10 cellular contexts compared by ENCODE assay signal in the genomic region with DNA sequence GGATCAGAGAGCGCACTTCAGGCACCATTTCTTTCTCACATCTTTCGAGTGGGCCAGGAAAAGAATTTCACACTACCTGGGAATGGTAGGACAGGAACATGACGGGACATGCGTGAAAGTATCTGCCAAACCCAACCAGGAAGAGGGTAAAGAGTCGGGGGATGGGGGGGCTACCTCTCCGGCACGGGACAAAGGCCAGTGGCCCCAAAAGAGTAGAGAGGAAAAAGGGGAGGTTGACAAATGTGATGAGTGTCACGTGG. TPM values are rescaled to one million over a fixed set of nuclear protein-coding genes. Genes with fewer than 3 reads are reported as not detected.
A peak's percentile ranks its signal among the peaks of the same experiment; 100 is the strongest.
DNase-seq lines count a peak whose midpoint lies in the region; ATAC-seq and TF ChIP-seq lines count a peak whose summit lies in the region.
"Had no signal": no experiment of that assay in that cellular context is flagged by ENCODE, and none has a peak within 500 bp of the region (broad histone marks: within the 10 kb centered on the region; RNA-seq: fewer than 3 reads in every experiment).

No MANE protein-coding gene starts in this region.

- H4K20me1 ChIP-seq in neural cell (ENCODE audit: insufficient read depth): no peaks in the 10 kb centered on the region

- H3K9ac ChIP-seq in HUES48 (ENCODE audit: low read depth, low read length) (no peak overlapping the region), endodermal cell (ENCODE audit: extremely low read depth, low read length, poor library complexity, severe bottlenecking) (no peak overlapping the region), neural cell (ENCODE audit: low read length) (no peak overlapping the region)

- H3K4me1 ChIP-seq in HUES48 (ENCODE audit: control insufficient read depth, insufficient read depth, low read length) (peaks cover 24% of the 10 kb centered on the region), endodermal cell (ENCODE audit: control insufficient read depth, insufficient read depth, low read length) (peaks cover 6% of the 10 kb centered on the region)

- TF ChIP-seq CTCF in AG04450 (IDR thresholded peaks at IDR 0.05; ENCODE audit: low read depth, low read length) (no peak), endodermal cell (conservative IDR thresholded peaks at IDR 0.05) (no peak), neural cell (IDR thresholded peaks at IDR 0.05; ENCODE audit: poor library complexity, severe bottlenecking) (no peak)

- peaks cover 56% of the 10 kb centered on the region for H3K27me3 Mint-ChIP-seq in endodermal cell (ENCODE audit: insufficient read depth)

- no peaks in the 10 kb centered on the region for H3K9me2 ChIP-seq in neural cell (ENCODE audit: insufficient read depth, low read length)

- no peak for TF ChIP-seq RAD21 in neural cell (conservative IDR thresholded peaks at IDR 0.05)

- DNase-seq in AG04450 (ENCODE audit: low read depth, low spot score) (no peak), endodermal cell (peak; percentile 50), SKM-1 treated with dmso at 0.1 percent for 144 hours (lab: John Stamatoyannopoulos, UW; ENCODE audit: unreplicated experiment) (no peak), NCI-H187 (lab: John Stamatoyannopoulos, UW) (no peak)

- POLR2A ChIA-PET in AG04450 (lab: Yijun Ruan, JAX): no interaction called here

- H3K36me3 Mint-ChIP-seq in endodermal cell (ENCODE audit: low read depth): no peaks in the 10 kb centered on the region

- no peak overlapping the region for H3K27ac Mint-ChIP-seq in endodermal cell
- H3K27ac Mint-ChIP-seq: dendritic cell treated with granulocyte-macrophage colony-stimulating factor and Interleukin-4, amounts not matched to agents 40 ng/mL and 50 ng/mL, for 4 days had no signal

- H3K27ac ChIP-seq in AG04450 (ENCODE audit: low read depth, low read length) (no peak overlapping the region), HUES48 (ENCODE audit: low read depth, low read length) (no peak overlapping the region), endodermal cell (ENCODE audit: low read depth, low read length) (no peak overlapping the region), neural cell (ENCODE audit: low read length) (no peak overlapping the region)
- H3K27ac ChIP-seq: HL-60 had no signal

- no peak for TF ChIP-seq EP300 in neural cell (conservative IDR thresholded peaks at IDR 0.05; ENCODE audit: poor library complexity, severe bottlenecking)

- no peak overlapping the region for H3K4me2 ChIP-seq in neural cell (ENCODE audit: low read length)

- 80 to 84% methylated on average over 8 of the region's 8 CpGs for WGBS in endodermal cell (ENCODE audit: insufficient coverage in 1 of 2, insufficient read length in 1 of 2), 2 experiments

- peaks cover 2% of the 10 kb centered on the region for H3F3A ChIP-seq in neural cell (ENCODE audit: insufficient read depth, low read length, poor library complexity, severe bottlenecking)

- H3K9me3 ChIP-seq in AG04450 (ENCODE audit: control insufficient read depth, insufficient read depth, low read length): no peaks in the 10 kb centered on the region
- no peaks in the 10 kb centered on the region for H3K9me3 ChIP-seq in HUES48 (ENCODE audit: control insufficient read depth, insufficient read depth, low read length)
- H3K9me3 ChIP-seq in endodermal cell (ENCODE audit: control insufficient read depth, low read length): no peaks in the 10 kb centered on the region
- no peaks in the 10 kb centered on the region for H3K9me3 ChIP-seq in neural cell (ENCODE audit: low read length)

- H3K4me1 Mint-ChIP-seq in endodermal cell: peaks cover 29% of the 10 kb centered on the region

- H3K9me3 Mint-ChIP-seq in endodermal cell: no peaks in the 10 kb centered on the region
- H3K9me3 Mint-ChIP-seq: dendritic cell treated with granulocyte-macrophage colony-stimulating factor and Interleukin-4, amounts not matched to agents 40 ng/mL and 50 ng/mL, for 4 days had no signal

- peak overlapping the region; percentile 60 for H3K4me3 Mint-ChIP-seq in endodermal cell

- no peaks in the 10 kb centered on the region for H3K79me2 ChIP-seq in neural cell (replicated peaks; ENCODE audit: insufficient read depth, low read length)

- H3K27me3 ChIP-seq in AG04450 (ENCODE audit: control insufficient read depth, insufficient read depth, low read length) (peaks cover 21% of the 10 kb centered on the region), HUES48 (ENCODE audit: control insufficient read depth, insufficient read depth, low read length) (peaks cover 52% of the 10 kb centered on the region), endodermal cell (ENCODE audit: control insufficient read depth, insufficient read depth, low read length, poor library complexity, severe bottlenecking) (peaks cover 69% of the 10 kb centered on the region), neural cell (ENCODE audit: insufficient read depth, low read depth, low read length) (peaks cover 27% of the 10 kb centered on the region)

- no peak overlapping the region for H2AFZ ChIP-seq in neural cell (ENCODE audit: low read depth, low read length)

- peaks cover 3% of the 10 kb centered on the region for H3K36me3 ChIP-seq in HUES48 (ENCODE audit: control insufficient read depth, insufficient read depth, low read length)
- no peaks in the 10 kb centered on the region for H3K36me3 ChIP-seq in endodermal cell (ENCODE audit: control insufficient read depth, insufficient read depth, low read length)
- H3K36me3 ChIP-seq in neural cell (ENCODE audit: insufficient read depth, low read length): no peaks in the 10 kb centered on the region

- H3K4me3 ChIP-seq in AG04450 (ENCODE audit: low read depth, low read length): peak overlapping the region; percentile 51; the same call in 1 of the 2 replicates
- peak overlapping the region; percentile 55 for H3K4me3 ChIP-seq in HUES48 (ENCODE audit: low read depth, low read length)
- H3K4me3 ChIP-seq in endodermal cell (ENCODE audit: low read length): peak overlapping the region; percentile 70
- peak overlapping the region; percentile 66 for H3K4me3 ChIP-seq in neural cell (ENCODE audit: low read length)

- CTCF ChIA-PET in AG04450 (lab: Charles Lee): interaction anchor here (0.7 kb wide), 1 partner anchor 158 kb away, joined by 3 read pairs; no protein-coding TSS in a partner anchor

- ATAC-seq in HG02588 (IDR thresholded peaks at IDR 0.05; ENCODE audit: unreplicated experiment) (no peak), GM21515 (IDR thresholded peaks at IDR 0.05; ENCODE audit: unreplicated experiment) (no peak)

TF ChIP-seq in neural cell, 6 proteins besides CTCF, POLR2A, EP300 and RAD21:
- TF ChIP-seq POLR2AphosphoS5 (IDR thresholded peaks at IDR 0.05): no peak
- no peak for TF ChIP-seq SMC3 (conservative IDR thresholded peaks at IDR 0.05; ENCODE audit: poor library complexity)
- TF ChIP-seq EZH2 (IDR thresholded peaks at IDR 0.05; ENCODE audit: borderline replicate concordance, insufficient read depth, low read length, poor library complexity, severe bottlenecking): no peak
- TF ChIP-seq, protein P1, sequence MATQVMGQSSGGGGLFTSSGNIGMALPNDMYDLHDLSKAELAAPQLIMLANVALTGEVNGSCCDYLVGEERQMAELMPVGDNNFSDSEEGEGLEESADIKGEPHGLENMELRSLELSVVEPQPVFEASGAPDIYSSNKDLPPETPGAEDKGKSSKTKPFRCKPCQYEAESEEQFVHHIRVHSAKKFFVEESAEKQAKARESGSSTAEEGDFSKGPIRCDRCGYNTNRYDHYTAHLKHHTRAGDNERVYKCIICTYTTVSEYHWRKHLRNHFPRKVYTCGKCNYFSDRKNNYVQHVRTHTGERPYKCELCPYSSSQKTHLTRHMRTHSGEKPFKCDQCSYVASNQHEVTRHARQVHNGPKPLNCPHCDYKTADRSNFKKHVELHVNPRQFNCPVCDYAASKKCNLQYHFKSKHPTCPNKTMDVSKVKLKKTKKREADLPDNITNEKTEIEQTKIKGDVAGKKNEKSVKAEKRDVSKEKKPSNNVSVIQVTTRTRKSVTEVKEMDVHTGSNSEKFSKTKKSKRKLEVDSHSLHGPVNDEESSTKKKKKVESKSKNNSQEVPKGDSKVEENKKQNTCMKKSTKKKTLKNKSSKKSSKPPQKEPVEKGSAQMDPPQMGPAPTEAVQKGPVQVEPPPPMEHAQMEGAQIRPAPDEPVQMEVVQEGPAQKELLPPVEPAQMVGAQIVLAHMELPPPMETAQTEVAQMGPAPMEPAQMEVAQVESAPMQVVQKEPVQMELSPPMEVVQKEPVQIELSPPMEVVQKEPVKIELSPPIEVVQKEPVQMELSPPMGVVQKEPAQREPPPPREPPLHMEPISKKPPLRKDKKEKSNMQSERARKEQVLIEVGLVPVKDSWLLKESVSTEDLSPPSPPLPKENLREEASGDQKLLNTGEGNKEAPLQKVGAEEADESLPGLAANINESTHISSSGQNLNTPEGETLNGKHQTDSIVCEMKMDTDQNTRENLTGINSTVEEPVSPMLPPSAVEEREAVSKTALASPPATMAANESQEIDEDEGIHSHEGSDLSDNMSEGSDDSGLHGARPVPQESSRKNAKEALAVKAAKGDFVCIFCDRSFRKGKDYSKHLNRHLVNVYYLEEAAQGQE (IDR thresholded peaks at IDR 0.05; ENCODE audit: borderline replicate concordance): no peak
- no peak for TF ChIP-seq TAF1 (IDR thresholded peaks at IDR 0.05; ENCODE audit: low read depth)
- TF ChIP-seq MXI1 (conservative IDR thresholded peaks at IDR 0.05; ENCODE audit: poor library complexity, severe bottlenecking): no peak

RNA-seq across cellular contexts. Expression of gene BEND7, which starts 0.8 kb away (rescaled TPM):
- polyA plus RNA-seq in AG04450 (2011; rRNA removed) (2.1 TPM in 2 replicates), neural cell (4.5 and 5.1 TPM in 2 replicates)
- 1.1 and 1.2 TPM in 2 replicates for polyA minus RNA-seq in AG04450 (2011; rRNA and poly(A)+ RNA removed)
- total RNA-seq in endodermal cell: 1 to 10 TPM; 5.3 to 5.7 TPM
- polyA plus RNA-seq in endodermal cell (2013, experiment 1 of 2): 14.5 TPM
- 14.8 TPM for polyA plus RNA-seq in endodermal cell (2013, experiment 2 of 2)
- 9.3 TPM in 2 replicates for polyA minus RNA-seq in neural cell

RNA-seq across cellular contexts. Expression of gene PRPF18, which starts 57.1 kb away (rescaled TPM):
- polyA plus RNA-seq in AG04450 (2011; rRNA removed): 19.3 and 25.4 TPM in 2 replicates
- 11.9 and 17.1 TPM in 2 replicates for polyA minus RNA-seq in AG04450 (2011; rRNA and poly(A)+ RNA removed)
- total RNA-seq in endodermal cell: 10 to 100 TPM; 19.1 to 20.4 TPM
- polyA plus RNA-seq in endodermal cell (2013, experiment 1 of 2): 18.0 TPM
- polyA plus RNA-seq in endodermal cell (2013, experiment 2 of 2): 19.6 TPM
- polyA plus RNA-seq in neural cell: 43.9 and 56.7 TPM in 2 replicates
- 81.6 and 111 TPM in 2 replicates for polyA minus RNA-seq in neural cell
